Comparison of ENCODE assay signal across 20 cellular contexts in the genomic region with DNA sequence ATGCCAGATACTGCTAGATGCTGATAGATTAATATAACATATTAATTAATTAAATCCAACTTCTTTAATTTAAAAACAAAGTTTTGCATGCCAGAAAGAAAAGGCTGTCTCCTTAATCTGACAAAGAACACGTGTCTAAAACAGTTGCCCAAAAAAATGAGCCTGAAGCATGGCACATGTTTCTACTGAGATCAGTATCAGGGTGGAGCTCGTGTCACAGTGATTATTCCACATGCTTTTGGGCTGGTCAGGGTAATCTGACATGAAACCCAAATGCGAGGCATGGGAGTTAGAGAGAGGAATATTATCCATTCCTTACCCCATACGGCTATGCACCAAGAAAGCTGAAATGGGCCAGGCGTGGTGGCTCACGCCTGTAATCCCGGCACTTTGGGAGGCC.
DNase-seq lines count a peak whose midpoint lies in the region; ATAC-seq, FAIRE-seq and TF ChIP-seq lines count a peak whose summit lies in the region.
"Had no signal": no experiment of that assay in that cellular context is flagged by ENCODE, and none has a peak within 500 bp of the region (broad histone marks: within the 10 kb centered on the region; RNA-seq: fewer than 3 reads in every experiment).

No MANE protein-coding gene starts in this region.

- WGBS in HepG2 (ENCODE audit: low lambda C conversion rate): 42% methylated on average over 7 of the region's 7 CpGs
- 50% methylated on average over 3 of the region's 7 CpGs for WGBS in right lobe of liver (ENCODE audit: insufficient coverage, low coverage, low lambda C conversion rate, missing lambda C conversion rate)
- no CpG with 5 or more reads among the region's 7 CpGs for WGBS in trophoblast cell (ENCODE audit: extremely low coverage, insufficient coverage, insufficient read length)

- TF ChIP-seq RAD21 in HepG2 (CRISPR knock-in tag; IDR thresholded peaks at IDR 0.05): no peak

- DNase-seq in HepG2 (ENCODE audit: low spot score) (no peak), right lobe of liver (no peak), WTC11 (ENCODE audit: low spot score) (peak; percentile 1), trophoblast cell (peak; percentile 10 to 58), immature natural killer cell (no peak), NCI-H146 (lab: John Stamatoyannopoulos, UW) (no peak), NCI-H69 (lab: John Stamatoyannopoulos, UW) (no peak)
- DNase-seq: 8988T; CD4-positive, CD25-positive, alpha-beta regulatory T cell; CD8-positive, alpha-beta memory T cell; COR-L47; DMS 273 treated with DMSO at 0.1 percent for 48 hours; DMS53; DND-41; EL; GOT3; H7 had no signal

- H3K4me3 Mint-ChIP-seq in WTC11: no peak overlapping the region
- no peak overlapping the region for H3K4me3 Mint-ChIP-seq in immature natural killer cell
- H3K4me3 Mint-ChIP-seq: CD4-positive, CD25-positive, alpha-beta regulatory T cell; CD8-positive, alpha-beta memory T cell had no signal

- H4K91ac ChIP-seq in trophoblast cell (ENCODE audit: low read depth, low read length): no peak overlapping the region

- H2BK5ac ChIP-seq in trophoblast cell (ENCODE audit: low read depth, low read length, poor library complexity): no peak overlapping the region

- intact Hi-C loops in HepG2 (cut with micrococcal nuclease; ENCODE audit: unreplicated experiment) (no loop called here), right lobe of liver (cut with DNase I) (no loop called here)

- H3K9ac ChIP-seq in HepG2 (ENCODE audit: insufficient read depth, low read depth, low read length) (no peak overlapping the region), trophoblast cell (ENCODE audit: low read length) (no peak overlapping the region)
- H3K9ac ChIP-seq: BLaER1 treated with 17β-estradiol and CSF1 and Interleukin-3, amounts not matched to agents 10 nM and 100 nM had no signal

- no peaks in the 10 kb centered on the region for H3K79me1 ChIP-seq in trophoblast cell (ENCODE audit: low read length)

- no peak overlapping the region for H3K14ac ChIP-seq in trophoblast cell (ENCODE audit: low read length)

- no peaks in the 10 kb centered on the region for H3K79me2 ChIP-seq in HepG2 (ENCODE audit: insufficient read depth, low read length)
- no peaks in the 10 kb centered on the region for H3K79me2 ChIP-seq in trophoblast cell (ENCODE audit: control insufficient read depth, insufficient read depth, low read length, poor library complexity)

- H2BK12ac ChIP-seq in trophoblast cell (ENCODE audit: low read length): no peak overlapping the region

- CTCF ChIA-PET in HepG2 (lab: Yijun Ruan, JAX; ENCODE audit: low intra/inter-chr PET ratio, low total read pairs) (no interaction called here), WTC11 (lab: Charles Lee) (interaction anchor here (0.9 kb wide), 1 partner anchor 53 kb away, joined by 3 read pairs; no protein-coding TSS in a partner anchor)

- in situ Hi-C loops in HepG2 (cut with HindIII; ENCODE audit: extremely low pct_ligation_motif_present, low pct_unique_long_range_greater_than_20kb): no loop called here

- H3K4me3 ChIP-seq in HepG2 (replicated peaks in 1 of 3; ENCODE audit: insufficient read depth in 1 of 3, low read depth in 2 of 3, low read length in 3 of 3): no peak overlapping the region
- no peak overlapping the region for H3K4me3 ChIP-seq in right lobe of liver
- H3K4me3 ChIP-seq in trophoblast cell (ENCODE audit: low read depth, low read length): no peak overlapping the region
- H3K4me3 ChIP-seq: BLaER1 treated with 17β-estradiol and CSF1 and Interleukin-3, amounts not matched to agents 10 nM and 100 nM; GM12878 had no signal

- H3K27me3 ChIP-seq in HepG2 (ENCODE audit: control insufficient read depth in 1 of 2, insufficient read depth in 2 of 2, low read length in 2 of 2) (peaks cover 8 to 69% of the 10 kb centered on the region in 2 experiments), right lobe of liver (no peaks in the 10 kb centered on the region), trophoblast cell (ENCODE audit: insufficient read depth, low read length) (no peaks in the 10 kb centered on the region)
- H3K27me3 ChIP-seq: BLaER1 treated with 17β-estradiol and CSF1 and Interleukin-3, amounts not matched to agents 10 nM and 100 nM had no signal

- no peak overlapping the region for H4K12ac ChIP-seq in trophoblast cell (ENCODE audit: low read depth, low read length)

- POLR2A ChIA-PET in HepG2 (lab: Yijun Ruan, JAX) (no interaction called here), WTC11 (lab: Charles Lee) (no interaction called here)

- no peak for FAIRE-seq in HepG2 (lab: Jason Lieb, UNC)
- FAIRE-seq: GM12878 had no signal

- H3K18ac ChIP-seq in trophoblast cell (ENCODE audit: low read length): no peak overlapping the region

- no peak for ATAC-seq in HepG2
- no peak for ATAC-seq in right lobe of liver
- no peak for ATAC-seq in WTC11
- no peak for ATAC-seq in HG02763 (IDR thresholded peaks at IDR 0.05; ENCODE audit: unreplicated experiment)
- ATAC-seq: GM12878 had no signal

- H3K36me3 ChIP-seq in HepG2 (replicated peaks in 1 of 2; ENCODE audit: control insufficient read depth in 1 of 2, insufficient read depth in 2 of 2, low read length in 2 of 2) (no peaks in the 10 kb centered on the region), right lobe of liver (no peaks in the 10 kb centered on the region), trophoblast cell (ENCODE audit: control insufficient read depth in 1 of 2, insufficient read depth in 2 of 2, low read length in 2 of 2) (no peaks in the 10 kb centered on the region)
- H3K36me3 ChIP-seq: BLaER1 treated with 17β-estradiol and CSF1 and Interleukin-3, amounts not matched to agents 10 nM and 100 nM had no signal

- H3K4me1 Mint-ChIP-seq in WTC11: no peaks in the 10 kb centered on the region
- no peaks in the 10 kb centered on the region for H3K4me1 Mint-ChIP-seq in immature natural killer cell
- H3K4me1 Mint-ChIP-seq: CD4-positive, CD25-positive, alpha-beta regulatory T cell; CD8-positive, alpha-beta memory T cell had no signal

- H2AFZ ChIP-seq in HepG2 (ENCODE audit: low read length) (no peak overlapping the region), trophoblast cell (ENCODE audit: insufficient read depth, low read length, poor library complexity) (no peak overlapping the region)

- no peak for TF ChIP-seq EP300 in HepG2 (IDR thresholded peaks at IDR 0.05; ENCODE audit: low read depth in 2 of 2, low read length in 2 of 2)
- no peak for TF ChIP-seq EP300 in HepG2 (CRISPR knock-in tag; IDR thresholded peaks at IDR 0.05; ENCODE audit: borderline replicate concordance)

- H2AK5ac ChIP-seq in trophoblast cell (ENCODE audit: low read length): no peak overlapping the region

- BruUV-seq in HepG2 (replicated peaks; lab: Mats Ljungman, UMichigan): no TSS peak

- no peaks in the 10 kb centered on the region for H3K27me3 Mint-ChIP-seq in WTC11 (ENCODE audit: low read depth)
- H3K27me3 Mint-ChIP-seq in immature natural killer cell (ENCODE audit: low read depth in 3 of 3): peaks cover 4 to 15% (median 5%) of the 10 kb centered on the region in 3 donors
- H3K27me3 Mint-ChIP-seq: CD4-positive, CD25-positive, alpha-beta regulatory T cell had no signal

- H2BK120ac ChIP-seq in trophoblast cell (ENCODE audit: insufficient read depth, low read length, poor library complexity): no peak overlapping the region

- H3K27ac ChIP-seq in HepG2 (ENCODE audit: extremely low read length, insufficient read depth, low read length) (no peak overlapping the region), right lobe of liver (no peak overlapping the region), trophoblast cell (ENCODE audit: low read depth, low read length) (no peak overlapping the region)
- H3K27ac ChIP-seq: BLaER1 treated with 17β-estradiol and CSF1 and Interleukin-3, amounts not matched to agents 10 nM and 100 nM had no signal

- TF ChIP-seq CTCF in HepG2 (CRISPR knock-in tag; IDR thresholded peaks at IDR 0.05) (no peak), right lobe of liver (IDR thresholded peaks at IDR 0.05) (no peak), WTC11 (IDR thresholded peaks at IDR 0.05) (no peak)

- H3K23ac ChIP-seq in trophoblast cell (ENCODE audit: low read length): no peak overlapping the region

- no peaks in the 10 kb centered on the region for H4K20me1 ChIP-seq in HepG2 (ENCODE audit: insufficient read depth, low read length)
- H4K20me1 ChIP-seq: BLaER1 treated with 17β-estradiol and CSF1 and Interleukin-3, amounts not matched to agents 10 nM and 100 nM had no signal

- no peak overlapping the region for H3K4me2 ChIP-seq in HepG2 (ENCODE audit: low read depth, low read length)
- H3K4me2 ChIP-seq in trophoblast cell (ENCODE audit: low read length): no peak overlapping the region
- H3K4me2 ChIP-seq: BLaER1 treated with 17β-estradiol and CSF1 and Interleukin-3, amounts not matched to agents 10 nM and 100 nM had no signal

- no peak overlapping the region for H3K27ac Mint-ChIP-seq in WTC11
- H3K27ac Mint-ChIP-seq in immature natural killer cell: no peak overlapping the region
- H3K27ac Mint-ChIP-seq: CD4-positive, CD25-positive, alpha-beta regulatory T cell; CD8-positive, alpha-beta memory T cell had no signal

- H3K4ac ChIP-seq in trophoblast cell (ENCODE audit: low read depth, low read length): no peak overlapping the region

- H3K9me3 ChIP-seq in HepG2 (ENCODE audit: low read length) (no peaks in the 10 kb centered on the region), right lobe of liver (no peaks in the 10 kb centered on the region), trophoblast cell (ENCODE audit: insufficient read depth, low read depth, low read length) (peaks cover 5% of the 10 kb centered on the region)

- H3K9me3 Mint-ChIP-seq in WTC11 (peaks cover 1% of the 10 kb centered on the region; the same call in 1 of the 2 replicates), immature natural killer cell (no peaks in the 10 kb centered on the region)

- no peak overlapping the region for H4K8ac ChIP-seq in trophoblast cell (ENCODE audit: low read depth, low read length)

- H3K36me3 Mint-ChIP-seq in WTC11 (no peaks in the 10 kb centered on the region), immature natural killer cell (no peaks in the 10 kb centered on the region)
- H3K36me3 Mint-ChIP-seq: CD4-positive, CD25-positive, alpha-beta regulatory T cell; CD8-positive, alpha-beta memory T cell had no signal

- TF ChIP-seq POLR2A in HepG2 (IDR thresholded peaks at IDR 0.05; ENCODE audit: insufficient read depth in 1 of 2, low read depth in 2 of 2, low read length in 2 of 2): no peak
- TF ChIP-seq POLR2A in right lobe of liver (IDR thresholded peaks at IDR 0.05): no peak

- H3K4me1 ChIP-seq in HepG2 (ENCODE audit: insufficient read depth, low read length) (no peaks in the 10 kb centered on the region), right lobe of liver (no peaks in the 10 kb centered on the region), trophoblast cell (ENCODE audit: control insufficient read depth in 1 of 2, insufficient read depth in 2 of 2, low read length in 2 of 2) (no peaks in the 10 kb centered on the region)

TF ChIP-seq in WTC11, 78 proteins besides CTCF, POLR2A, EP300 and RAD21 (continues in another document):
- TF ChIP-seq, protein P1, sequence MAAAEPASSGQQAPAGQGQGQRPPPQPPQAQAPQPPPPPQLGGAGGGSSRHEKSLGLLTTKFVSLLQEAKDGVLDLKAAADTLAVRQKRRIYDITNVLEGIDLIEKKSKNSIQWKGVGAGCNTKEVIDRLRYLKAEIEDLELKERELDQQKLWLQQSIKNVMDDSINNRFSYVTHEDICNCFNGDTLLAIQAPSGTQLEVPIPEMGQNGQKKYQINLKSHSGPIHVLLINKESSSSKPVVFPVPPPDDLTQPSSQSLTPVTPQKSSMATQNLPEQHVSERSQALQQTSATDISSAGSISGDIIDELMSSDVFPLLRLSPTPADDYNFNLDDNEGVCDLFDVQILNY (CRISPR knock-in tag; IDR thresholded peaks at IDR 0.05): no peak

Comparison
In these comparisons a context has a peak if more than half of its experiments do, and no peak if none do; other contexts are left out.
1. DNase-seq: peak in WTC11 (single experiment) and trophoblast cell (2 of 2); none in HepG2 (single experiment), right lobe of liver (0 of 3), immature natural killer cell (0 of 3), NCI-H146 (single experiment) and NCI-H69 (single experiment).